In the genomic region with DNA sequence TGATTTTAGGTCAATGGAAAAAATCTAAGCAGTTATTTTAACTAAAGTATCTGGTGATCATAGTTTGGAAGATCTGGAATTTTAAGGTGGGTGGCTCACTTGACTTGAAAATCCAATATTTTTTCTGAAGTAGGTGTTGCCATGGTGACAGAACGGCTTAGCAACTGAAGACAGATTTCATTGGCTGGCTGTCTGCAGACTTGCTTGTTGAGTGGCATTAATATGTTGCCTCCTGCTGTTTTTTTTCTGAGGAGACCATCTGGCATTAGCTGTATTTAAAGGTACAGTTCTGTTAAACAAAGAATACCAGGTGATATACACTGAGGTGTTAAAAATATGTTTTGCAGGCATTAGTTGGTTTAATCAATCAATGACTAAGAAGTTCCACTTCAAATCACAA, we compare ENCODE assay signal across 9 cellular contexts. TPM values are rescaled to one million over a fixed set of nuclear protein-coding genes. Genes with fewer than 3 reads are reported as not detected.
DNase-seq lines count a peak whose midpoint lies in the region; ATAC-seq and TF ChIP-seq lines count a peak whose summit lies in the region.
"Had no signal": no experiment of that assay in that cellular context is flagged by ENCODE, and none has a peak within 500 bp of the region (broad histone marks: within the 10 kb centered on the region; RNA-seq: fewer than 3 reads in every experiment).

No MANE protein-coding gene starts in this region.

- ATAC-seq in GM19328 (IDR thresholded peaks at IDR 0.05; ENCODE audit: unreplicated experiment) = no peak

- DNase-seq in GM12865 (ENCODE audit: low read depth) (peak; percentile 37), LNCaP clone FGC (ENCODE audit: low read depth) (peak; percentile 91), SK-MEL-5 (ENCODE audit: low read depth, low spot score) (peak; percentile 79), kidney glomerular epithelial cell (lab: John Stamatoyannopoulos, UW) (peak; percentile 16), NOMO-1 treated with DMSO at 0.1 percent for 48 hours (lab: John Stamatoyannopoulos, UW; ENCODE audit: unreplicated experiment) (no peak)
- DNase-seq in stimulated activated CD8-positive, alpha-beta memory T cell treated with anti-CD3 and anti-CD28 coated beads, Interleukin-4, amount 100 ng/mL, for 48 hours = no peak
- no peak for DNase-seq in activated CD8-positive, alpha-beta memory T cell treated with anti-CD3 and anti-CD28 coated beads, Interleukin-2, amount 50 U/mL, for 4 hours

- TF ChIP-seq CTCF in GM12865 (IDR thresholded peaks at IDR 0.05; ENCODE audit: insufficient read depth, low read depth, low read length, missing control alignments) (no peak), LNCaP clone FGC (IDR thresholded peaks at IDR 0.05; ENCODE audit: control insufficient read depth, extremely low read depth, insufficient read depth) (no peak)

- no peak overlapping the region for H3K4me3 ChIP-seq in GM12865 (ENCODE audit: low read depth, low read length)
- no peak overlapping the region for H3K4me3 ChIP-seq in LNCaP clone FGC (ENCODE audit: low read depth, low read length)

- in situ Hi-C loops in SK-MEL-5 (cut with HindIII; ENCODE audit: low pct_unique_long_range_greater_than_20kb, low sequenced_read_pairs) = no loop called here

RNA-seq across cellular contexts. Expression of a gene that starts 19.8 kb away (rescaled TPM):
- 0.29 and 2.0 TPM in 2 replicates for total RNA-seq in SK-MEL-5 (2014; rRNA removed; shearing (Covaris generic))
- 0.42 and 1.3 TPM in 2 replicates for polyA plus RNA-seq in SK-MEL-5 (2015; cell fraction: cytosol; rRNA removed)
- polyA plus RNA-seq in SK-MEL-5 (2015; cell fraction: nucleus; rRNA removed) = 0.33 TPM in 1 of 2 replicates, not detected in the other
- total RNA-seq: T-helper 1 cell treated with Interleukin-12 subunit alpha and Interleukin-12 subunit beta and Interleukin-4 antibody, amounts not matched to agents 30 ng/mL and 1 ng/mL, for 36 hours had no signal

Comparison
In these comparisons a context has a peak if more than half of its experiments do, and no peak if none do; other contexts are left out.
1. DNase-seq: peak in GM12865 (single experiment), LNCaP clone FGC (single experiment), SK-MEL-5 (single experiment) and kidney glomerular epithelial cell (single experiment); none in stimulated activated CD8-positive, alpha-beta memory T cell treated with anti-CD3 and anti-CD28 coated beads, Interleukin-4, amount 100 ng/mL, for 48 hours (single experiment), activated CD8-positive, alpha-beta memory T cell treated with anti-CD3 and anti-CD28 coated beads, Interleukin-2, amount 50 U/mL, for 4 hours (single experiment) and NOMO-1 treated with DMSO at 0.1 percent for 48 hours (single experiment).